1 cellular context compared by ENCODE assay signal in genomic region chr2:144595686-144596073, GRCh38.
TF ChIP-seq lines count a peak whose summit lies in the region.

No MANE protein-coding gene starts in this region.

TF ChIP-seq in SK-N-SH, 30 proteins besides CTCF, POLR2A, EP300 and RAD21 (continued from another document):
- TF ChIP-seq, protein P1, sequence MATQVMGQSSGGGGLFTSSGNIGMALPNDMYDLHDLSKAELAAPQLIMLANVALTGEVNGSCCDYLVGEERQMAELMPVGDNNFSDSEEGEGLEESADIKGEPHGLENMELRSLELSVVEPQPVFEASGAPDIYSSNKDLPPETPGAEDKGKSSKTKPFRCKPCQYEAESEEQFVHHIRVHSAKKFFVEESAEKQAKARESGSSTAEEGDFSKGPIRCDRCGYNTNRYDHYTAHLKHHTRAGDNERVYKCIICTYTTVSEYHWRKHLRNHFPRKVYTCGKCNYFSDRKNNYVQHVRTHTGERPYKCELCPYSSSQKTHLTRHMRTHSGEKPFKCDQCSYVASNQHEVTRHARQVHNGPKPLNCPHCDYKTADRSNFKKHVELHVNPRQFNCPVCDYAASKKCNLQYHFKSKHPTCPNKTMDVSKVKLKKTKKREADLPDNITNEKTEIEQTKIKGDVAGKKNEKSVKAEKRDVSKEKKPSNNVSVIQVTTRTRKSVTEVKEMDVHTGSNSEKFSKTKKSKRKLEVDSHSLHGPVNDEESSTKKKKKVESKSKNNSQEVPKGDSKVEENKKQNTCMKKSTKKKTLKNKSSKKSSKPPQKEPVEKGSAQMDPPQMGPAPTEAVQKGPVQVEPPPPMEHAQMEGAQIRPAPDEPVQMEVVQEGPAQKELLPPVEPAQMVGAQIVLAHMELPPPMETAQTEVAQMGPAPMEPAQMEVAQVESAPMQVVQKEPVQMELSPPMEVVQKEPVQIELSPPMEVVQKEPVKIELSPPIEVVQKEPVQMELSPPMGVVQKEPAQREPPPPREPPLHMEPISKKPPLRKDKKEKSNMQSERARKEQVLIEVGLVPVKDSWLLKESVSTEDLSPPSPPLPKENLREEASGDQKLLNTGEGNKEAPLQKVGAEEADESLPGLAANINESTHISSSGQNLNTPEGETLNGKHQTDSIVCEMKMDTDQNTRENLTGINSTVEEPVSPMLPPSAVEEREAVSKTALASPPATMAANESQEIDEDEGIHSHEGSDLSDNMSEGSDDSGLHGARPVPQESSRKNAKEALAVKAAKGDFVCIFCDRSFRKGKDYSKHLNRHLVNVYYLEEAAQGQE (IDR thresholded peaks at IDR 0.05; ENCODE audit: low read depth, low read length): no peak
- no peak for TF ChIP-seq TAF1 (IDR thresholded peaks at IDR 0.05; ENCODE audit: borderline replicate concordance, low read depth, low read length)
- TF ChIP-seq POLR2AphosphoS5 (IDR thresholded peaks at IDR 0.05; ENCODE audit: low read depth, low read length): no peak
- TF ChIP-seq NRF1 (IDR thresholded peaks at IDR 0.05; ENCODE audit: low read depth, low read length): no peak
- no peak for TF ChIP-seq RXRA (IDR thresholded peaks at IDR 0.05; ENCODE audit: borderline replicate concordance, low read depth)
- no peak for TF ChIP-seq MXI1 (IDR thresholded peaks at IDR 0.05; ENCODE audit: low read depth, low read length)
